In the genomic region with DNA sequence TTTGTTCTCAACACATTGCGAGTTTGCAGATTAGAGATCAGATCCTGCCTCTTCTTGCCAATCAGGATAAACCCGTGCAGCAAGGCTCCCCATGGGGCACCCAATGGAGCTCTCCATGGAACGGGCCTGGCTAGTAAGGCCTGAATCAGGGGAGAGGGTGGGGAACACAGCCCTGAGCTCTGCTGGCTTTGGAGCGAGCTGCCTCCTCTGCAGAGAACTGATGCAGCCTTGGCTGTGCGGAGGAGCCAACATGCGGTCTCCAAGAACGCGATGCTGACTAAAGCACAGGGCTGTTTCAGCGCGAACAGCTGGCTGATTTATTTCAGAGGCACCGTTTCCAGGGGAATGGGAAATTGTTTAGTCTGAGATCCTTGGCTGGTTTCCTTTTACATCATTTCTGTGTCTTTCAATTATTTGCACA, we compare ENCODE assay signal across 11 cellular contexts.
DNase-seq lines count a peak whose midpoint lies in the region; ATAC-seq, FAIRE-seq and TF ChIP-seq lines count a peak whose summit lies in the region.
"Had no signal": no experiment of that assay in that cellular context is flagged by ENCODE, and none has a peak within 500 bp of the region (broad histone marks: within the 10 kb centered on the region; RNA-seq: fewer than 3 reads in every experiment).

No MANE protein-coding gene starts in this region.

- no peak for TF ChIP-seq CTCF in astrocyte of the cerebellum (IDR thresholded peaks at IDR 0.05; ENCODE audit: low read depth, low read length, missing control alignments)

- H3K4me3 ChIP-seq in astrocyte of the cerebellum (ENCODE audit: low read depth, low read length) = no peak overlapping the region

- DNase-seq in GM04503 (ENCODE audit: low read depth) (peak; percentile 82), astrocyte of the cerebellum (ENCODE audit: low read depth) (peak; percentile 58), hepatic stellate cell (ENCODE audit: low spot score) (peak; percentile 62), sciatic nerve (ENCODE audit: low spot score) (no peak), NOMO-1 (lab: John Stamatoyannopoulos, UW; ENCODE audit: unreplicated experiment in 2 of 2) (no peak), cerebellar cortex (ENCODE audit: low spot score) (no peak), urothelium cell line (ENCODE audit: low spot score) (no peak)
- DNase-seq: activated effector memory CD4-positive, alpha-beta T cell treated with anti-CD3 and anti-CD28 coated beads, Interleukin-2, amount 50 U/mL, for 16 hours; DMS79 treated with DMSO at 0.1 percent for 48 hours; NK-92 treated with Interleukin-12 subunit alpha and Interleukin-12 subunit beta, amount 100 ng/mL, for 24 hours had no signal

- FAIRE-seq in urothelium cell line (lab: Jason Lieb, UNC) = no peak

- in situ Hi-C loops in astrocyte of the cerebellum (cut with HindIII; ENCODE audit: low sequenced_read_pairs) = no loop called here

- intact Hi-C loops in sciatic nerve (cut with DNase I) = no loop called here

- ATAC-seq in sciatic nerve = peak; percentile 91
- ATAC-seq in HG03139 (IDR thresholded peaks at IDR 0.05; ENCODE audit: unreplicated experiment) = no peak

Comparison
In these comparisons a context has a peak if more than half of its experiments do, and no peak if none do; other contexts are left out.
1. DNase-seq: peak in GM04503 (single experiment), astrocyte of the cerebellum (single experiment) and hepatic stellate cell (single experiment); none in sciatic nerve (single experiment), NOMO-1 (0 of 2), cerebellar cortex (single experiment) and urothelium cell line (single experiment).